Comparison of ENCODE assay signal across 7 cellular contexts in the genomic region with DNA sequence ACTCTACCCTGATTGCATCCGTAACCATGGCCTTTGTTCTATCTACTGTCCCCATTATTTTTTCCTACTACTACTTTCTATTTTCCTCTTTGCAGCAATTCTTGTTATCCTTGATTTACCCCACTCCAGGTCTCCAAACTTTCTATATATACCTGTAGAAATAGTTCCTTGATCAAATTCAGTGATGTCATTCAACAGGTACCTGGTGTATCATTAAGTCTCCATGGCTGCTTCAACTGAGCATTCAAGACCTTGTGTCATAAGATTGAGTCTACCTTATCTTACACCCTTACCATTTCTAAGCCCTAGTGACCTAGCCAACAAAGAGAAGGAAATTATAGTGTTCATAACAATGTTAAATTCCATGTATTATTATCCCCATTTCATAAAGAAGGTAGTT.
"Had no signal": no experiment of that assay in that cellular context is flagged by ENCODE, and none has a peak within 500 bp of the region (broad histone marks: within the 10 kb centered on the region; RNA-seq: fewer than 3 reads in every experiment).

No MANE protein-coding gene starts in this region.

- H3K27ac ChIP-seq: HL-60, KMS-11 had no signal

- ATAC-seq: K562 had no signal

- H3K9ac ChIP-seq: KMS-11 had no signal

- DNase-seq: IMR-90, KBM-7, KG1 had no signal

- H3K4me2 ChIP-seq: KMS-11 had no signal

- H3K4me3 ChIP-seq: K562 had no signal

- FAIRE-seq: HTR-8/SVneo, K562 had no signal
